In the genomic region with DNA sequence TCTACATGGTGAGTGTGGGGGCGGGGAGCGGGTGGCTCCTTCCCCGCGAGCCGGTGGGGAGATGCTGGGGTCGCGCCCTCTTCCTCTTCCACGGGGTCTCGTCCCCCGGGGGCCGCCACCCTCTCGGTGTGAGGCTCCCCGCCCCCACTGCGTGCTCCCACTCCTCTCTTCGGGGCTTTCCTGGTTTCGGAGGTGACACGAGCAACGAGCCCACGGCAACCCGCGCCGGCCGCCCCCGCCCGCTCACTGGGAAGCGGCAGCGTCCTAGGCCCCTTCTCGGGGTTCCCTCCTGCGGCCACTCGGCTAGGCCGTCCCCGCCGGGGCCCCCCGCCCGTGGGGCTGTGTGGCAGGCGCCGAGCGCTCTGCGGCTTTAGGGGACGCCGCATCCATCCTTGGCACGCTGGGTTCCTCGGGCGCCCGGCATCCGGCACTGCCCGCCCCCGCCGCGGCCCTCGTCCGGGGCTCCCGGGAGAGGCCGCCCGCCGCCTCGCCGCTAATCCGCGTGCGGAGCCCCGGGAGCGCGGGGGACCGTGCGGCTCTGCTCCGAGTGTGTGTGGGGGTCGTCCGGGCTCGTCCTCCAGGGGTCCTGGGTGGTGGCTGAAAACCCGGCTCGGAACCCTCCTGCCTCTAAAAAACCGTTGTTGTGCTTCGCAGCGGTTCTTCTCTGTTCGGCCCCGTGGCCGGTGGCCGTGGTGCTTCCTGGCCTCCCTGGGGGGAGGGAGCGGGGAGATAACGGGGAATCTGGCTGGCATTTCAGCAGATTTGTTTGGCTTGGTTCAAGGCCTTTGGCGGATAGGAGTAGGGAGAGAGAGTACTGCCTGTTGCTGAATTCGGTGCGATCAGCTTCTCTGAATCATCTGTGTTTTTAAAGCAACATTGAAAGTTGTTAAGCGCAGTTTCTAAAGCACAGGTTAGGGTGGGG, we compare ENCODE assay signal across 8 cellular contexts. TPM values are rescaled to one million over a fixed set of nuclear protein-coding genes. Genes with fewer than 3 reads are reported as not detected.
DNase-seq lines count a peak whose midpoint lies in the region; TF ChIP-seq lines count a peak whose summit lies in the region.

No MANE protein-coding gene starts in this region.

- peak; percentile 51 for DNase-seq in GM10248 (ENCODE audit: extremely low spot score)
- DNase-seq in GOT3 (lab: John Stamatoyannopoulos, UW) = peak; percentile 4
- DNase-seq in activated CD4-positive, alpha-beta T cell treated with anti-CD3 and anti-CD28 coated beads for 1 hour = peak; percentile 31
- no peak for DNase-seq in chondrocyte (ENCODE audit: low spot score)
- DNase-seq in islet precursor cell = peak; percentile 70
- peak; percentile 54 for DNase-seq in stimulated activated CD4-positive, alpha-beta T cell treated with anti-CD3 and anti-CD28 coated beads, Interleukin-12 subunit alpha, Interleukin-12 subunit beta, amount 100 ng/mL, for 4 hours
- DNase-seq in NOMO-1 treated with DMSO at 0.1 percent for 48 hours (lab: John Stamatoyannopoulos, UW; ENCODE audit: unreplicated experiment) = no peak

- POLR2A ChIA-PET in GM10248 (lab: Yijun Ruan, JAX) = interaction anchor here (0.6 to 1.0 kb wide), 2 partner anchors 11 to 21 kb away, joined by 5 to 7 read pairs; no protein-coding TSS in a partner anchor

- no peak for TF ChIP-seq CTCF in GM10248 (IDR thresholded peaks at IDR 0.05; ENCODE audit: control extremely low read depth, extremely low read depth, low read depth, missing control alignments)
- peak; percentile 18; the same call in 1 of the 2 replicates for TF ChIP-seq CTCF in LNCAP (IDR thresholded peaks at IDR 0.05)
- TF ChIP-seq CTCF in chondrocyte (IDR thresholded peaks at IDR 0.05) = peak; percentile 42

- H3K27ac Mint-ChIP-seq in chondrocyte (ENCODE audit: unreplicated experiment) = peak overlapping the region; percentile 93

- H3K27me3 Mint-ChIP-seq in chondrocyte (ENCODE audit: low read depth) = no peaks in the 10 kb centered on the region

- no peaks in the 10 kb centered on the region for H3K36me3 Mint-ChIP-seq in chondrocyte (ENCODE audit: low read depth)

- CTCF ChIA-PET in GM10248 (lab: Yijun Ruan, JAX) = interaction anchor here (1.0 to 4.6 kb wide), 18 partner anchors 7 to 250 kb away, joined by 3 to 103 read pairs (median 8); no protein-coding TSS in a partner anchor

- no peaks in the 10 kb centered on the region for H3K9me3 Mint-ChIP-seq in chondrocyte (ENCODE audit: low read depth)

- H3K4me3 Mint-ChIP-seq in chondrocyte (ENCODE audit: unreplicated experiment) = peak overlapping the region; percentile 81

- H3K4me1 Mint-ChIP-seq in chondrocyte (ENCODE audit: low read depth) = peaks cover 49% of the 10 kb centered on the region

RNA-seq across cellular contexts. Expression of gene PCNX1, which starts 1.0 kb away (rescaled TPM):
- 54.3 to 69.5 TPM (median 62.4 TPM) in 3 replicates for total RNA-seq in chondrocyte

Comparison
In these comparisons a context has a peak if more than half of its experiments do, and no peak if none do; other contexts are left out.
1. DNase-seq: peak in GM10248 (single experiment), GOT3 (single experiment), activated CD4-positive, alpha-beta T cell treated with anti-CD3 and anti-CD28 coated beads for 1 hour (single experiment), islet precursor cell (single experiment) and stimulated activated CD4-positive, alpha-beta T cell treated with anti-CD3 and anti-CD28 coated beads, Interleukin-12 subunit alpha, Interleukin-12 subunit beta, amount 100 ng/mL, for 4 hours (single experiment); none in chondrocyte (single experiment) and NOMO-1 treated with DMSO at 0.1 percent for 48 hours (single experiment).